1 cellular context compared by ENCODE assay signal in genomic region chr3:39819517-39820298, GRCh38.
TF ChIP-seq lines count a peak whose summit lies in the region.

No MANE protein-coding gene starts in this region.

TF ChIP-seq in SK-N-SH, 30 proteins besides CTCF, POLR2A, EP300 and RAD21 (continued from another document):
- TF ChIP-seq IRF3 (IDR thresholded peaks at IDR 0.05; ENCODE audit: low read depth, low read length) (no peak), GATA2 (CRISPR knock-in tag; IDR thresholded peaks at IDR 0.05) (peak; percentile 51), POLR2AphosphoS5 (IDR thresholded peaks at IDR 0.05; ENCODE audit: low read depth, low read length) (no peak), NRF1 (IDR thresholded peaks at IDR 0.05; ENCODE audit: low read depth, low read length) (no peak)
TF ChIP-seq in SK-N-SH: peak in this region for 2.
